In genomic region chr1:15797614-15798390, GRCh38 we compare ENCODE assay signal across 1 cellular context.
TF ChIP-seq lines count a peak whose summit lies in the region.

No MANE protein-coding gene starts in this region.

TF ChIP-seq in HepG2, 621 proteins besides CTCF, POLR2A, EP300 and RAD21:
- peak; percentile 94 for TF ChIP-seq ZNF768 (CRISPR knock-in tag; IDR thresholded peaks at IDR 0.05)
- no peak for TF ChIP-seq SIN3B (IDR thresholded peaks at IDR 0.05; ENCODE audit: low read length)
- no peak for TF ChIP-seq TBX2 (CRISPR knock-in tag; IDR thresholded peaks at IDR 0.05; ENCODE audit: borderline replicate concordance)
- TF ChIP-seq ARNT2 (CRISPR knock-in tag; IDR thresholded peaks at IDR 0.05; ENCODE audit: low read depth): no peak
- TF ChIP-seq SMARCE1 (IDR thresholded peaks at IDR 0.05; ENCODE audit: borderline replicate concordance): no peak
- TF ChIP-seq CEBPB (IDR thresholded peaks at IDR 0.05; ENCODE audit: borderline replicate concordance, low read depth, low read length): 0 out of 2 replicates have a peak, but pooled peaks have one; percentile 9
- peak; percentile 40 for TF ChIP-seq CREB1 (IDR thresholded peaks at IDR 0.05)
- TF ChIP-seq CREB1 (CRISPR knock-in tag; IDR thresholded peaks at IDR 0.05): no peak
- no peak for TF ChIP-seq MZF1 (CRISPR knock-in tag; IDR thresholded peaks at IDR 0.05; ENCODE audit: borderline replicate concordance)
- TF ChIP-seq CEBPG (CRISPR knock-in tag; IDR thresholded peaks at IDR 0.05): peak; percentile 26; the same call in 1 of the 2 replicates
